ENCODE assay signal across 8 cellular contexts in genomic region chr2:127859712-127860085, GRCh38. TPM values are rescaled to one million over a fixed set of nuclear protein-coding genes. Genes with fewer than 3 reads are reported as not detected.
A peak's percentile ranks its signal among the peaks of the same experiment; 100 is the strongest.
DNase-seq lines count a peak whose midpoint lies in the region; ATAC-seq and TF ChIP-seq lines count a peak whose summit lies in the region.

No MANE protein-coding gene starts in this region.

- no peaks in the 10 kb centered on the region for H3K9me3 ChIP-seq in BE2C

- TF ChIP-seq CTCF in GM13977 (IDR thresholded peaks at IDR 0.05; ENCODE audit: extremely low read depth, insufficient read depth, missing control alignments), result no peak
- TF ChIP-seq CTCF in BE2C (IDR thresholded peaks at IDR 0.05; ENCODE audit: low read depth, low read length), result no peak

- in situ Hi-C loops in GM13977 (cut with MboI; ENCODE audit: low pct_unique_long_range_greater_than_20kb, low sequenced_read_pairs, unreplicated experiment), result no loop called here

- DNase-seq in GM13977 (ENCODE audit: low spot score) (peak; percentile 54), RPMI8226 (peak; percentile 85), left lobe of liver (ENCODE audit: low spot score) (peak; percentile 54), NCI-H128 (lab: John Stamatoyannopoulos, UW; ENCODE audit: unreplicated experiment) (no peak), BE2C (no peak), NOMO-1 treated with DMSO at 0.1 percent for 48 hours (lab: John Stamatoyannopoulos, UW; ENCODE audit: unreplicated experiment) (no peak)
- DNase-seq in activated naive CD4-positive, alpha-beta T cell treated with anti-CD3 and anti-CD28 coated beads, Interleukin-2, amount 50 U/mL, for 16 hours, result peak; percentile 71
- peak; percentile 38 to 40 for DNase-seq in stimulated activated CD8-positive, alpha-beta memory T cell treated with anti-CD3 and anti-CD28 coated beads, Interleukin-4, amount 100 ng/mL, for 1 hour (ENCODE audit: low read depth in 2 of 2, low spot score in 1 of 2)

- no peak overlapping the region for H3K4me3 ChIP-seq in BE2C (ENCODE audit: low read depth, low read length)

- H3K4me1 ChIP-seq in BE2C, result no peaks in the 10 kb centered on the region

- peaks cover 7% of the 10 kb centered on the region for H3K36me3 ChIP-seq in BE2C

- H3K27me3 ChIP-seq in BE2C, result no peaks in the 10 kb centered on the region

- no peak for ATAC-seq in left lobe of liver

RNA-seq across cellular contexts. Expression of gene POLR2D, which starts 1.7 kb away (rescaled TPM):
- total RNA-seq in left lobe of liver, result 15.3 TPM
- polyA plus RNA-seq in BE2C (2012; ENCODE audit: insufficient read depth, insufficient read length, low read depth), result 24.7 TPM

RNA-seq across cellular contexts. Expression of gene AMMECR1L, which starts 26.1 kb away (rescaled TPM):
- 6.4 TPM for total RNA-seq in left lobe of liver
- 14.5 TPM for polyA plus RNA-seq in BE2C (2012; ENCODE audit: insufficient read depth, insufficient read length, low read depth)

RNA-seq across cellular contexts. Expression of gene WDR33, which starts 48.7 kb away (rescaled TPM):
- total RNA-seq in left lobe of liver, result 28.8 TPM
- polyA plus RNA-seq in BE2C (2012; ENCODE audit: insufficient read depth, insufficient read length, low read depth), result 14.6 TPM

Comparison
In these comparisons a context has a peak if more than half of its experiments do, and no peak if none do; other contexts are left out.
1. DNase-seq: peak in GM13977 (single experiment), RPMI8226 (single experiment), activated naive CD4-positive, alpha-beta T cell treated with anti-CD3 and anti-CD28 coated beads, Interleukin-2, amount 50 U/mL, for 16 hours (single experiment), left lobe of liver (single experiment) and stimulated activated CD8-positive, alpha-beta memory T cell treated with anti-CD3 and anti-CD28 coated beads, Interleukin-4, amount 100 ng/mL, for 1 hour (2 of 2); none in NCI-H128 (single experiment), BE2C (single experiment) and NOMO-1 treated with DMSO at 0.1 percent for 48 hours (single experiment).